In genomic region chr3:14152233-14152962, GRCh38 we compare ENCODE assay signal across 12 cellular contexts. TPM values are rescaled to one million over a fixed set of nuclear protein-coding genes. Genes with fewer than 3 reads are reported as not detected.
DNase-seq lines count a peak whose midpoint lies in the region; ATAC-seq, FAIRE-seq and TF ChIP-seq lines count a peak whose summit lies in the region.
"Had no signal": no experiment of that assay in that cellular context is flagged by ENCODE, and none has a peak within 500 bp of the region (broad histone marks: within the 10 kb centered on the region; RNA-seq: fewer than 3 reads in every experiment).

No MANE protein-coding gene starts in this region.

- no peak overlapping the region for H3K27ac Mint-ChIP-seq in activated naive CD4-positive, alpha-beta T cell treated with anti-CD3 and anti-CD28 coated beads for 36 hours
- H3K27ac Mint-ChIP-seq in central memory CD8-positive, alpha-beta T cell (ENCODE audit: low read depth): peak overlapping the region; percentile 44

- no peak overlapping the region for H3K9ac ChIP-seq in MM.1S (ENCODE audit: low read length)

- peaks cover 22% of the 10 kb centered on the region for H3K36me3 Mint-ChIP-seq in activated naive CD4-positive, alpha-beta T cell treated with anti-CD3 and anti-CD28 coated beads for 36 hours (ENCODE audit: low read depth)
- H3K36me3 Mint-ChIP-seq in central memory CD8-positive, alpha-beta T cell (ENCODE audit: insufficient read depth): peaks cover 40% of the 10 kb centered on the region
- H3K36me3 Mint-ChIP-seq in activated T-cell treated with anti-CD3 and anti-CD28 coated beads, Interleukin-2, amount 50 U/mL, for 4 hours (ENCODE audit: insufficient read depth): peaks cover 34% of the 10 kb centered on the region

- TF ChIP-seq CTCF in MM.1S (IDR thresholded peaks at IDR 0.05; ENCODE audit: low read length): peak; percentile 30
- TF ChIP-seq CTCF in omental fat pad (IDR thresholded peaks at IDR 0.05): no peak

- H3F3A ChIP-seq in MM.1S (ENCODE audit: insufficient read depth, low read length): no peaks in the 10 kb centered on the region

- H3K4me3 Mint-ChIP-seq in activated naive CD4-positive, alpha-beta T cell treated with anti-CD3 and anti-CD28 coated beads for 36 hours: no peak overlapping the region
- no peak overlapping the region for H3K4me3 Mint-ChIP-seq in central memory CD8-positive, alpha-beta T cell
- no peak overlapping the region for H3K4me3 Mint-ChIP-seq in activated T-cell treated with anti-CD3 and anti-CD28 coated beads, Interleukin-2, amount 50 U/mL, for 4 hours

- no peaks in the 10 kb centered on the region for H3K9me3 Mint-ChIP-seq in activated naive CD4-positive, alpha-beta T cell treated with anti-CD3 and anti-CD28 coated beads for 36 hours
- H3K9me3 Mint-ChIP-seq in central memory CD8-positive, alpha-beta T cell: no peaks in the 10 kb centered on the region
- no peaks in the 10 kb centered on the region for H3K9me3 Mint-ChIP-seq in activated T-cell treated with anti-CD3 and anti-CD28 coated beads, Interleukin-2, amount 50 U/mL, for 4 hours

- no peak for ATAC-seq in central memory CD8-positive, alpha-beta T cell (replicated peaks; ENCODE audit: extremely low read depth, poor library complexity, severe bottlenecking)
- no peak for ATAC-seq in omental fat pad (ENCODE audit: low FRiP score)
- no peak for ATAC-seq in activated T-cell treated with anti-CD3 and anti-CD28 coated beads, Interleukin-2, amount 50 U/mL, for 4 hours

- intact Hi-C loops in activated naive CD4-positive, alpha-beta T cell treated with anti-CD3 and anti-CD28 coated beads for 36 hours (cut with micrococcal nuclease): no loop called here

- H3K9me2 ChIP-seq in MM.1S (replicated peaks; ENCODE audit: insufficient read depth, low read length): no peaks in the 10 kb centered on the region

- H2AFZ ChIP-seq in MM.1S (ENCODE audit: low read length): no peak overlapping the region

- H3K27me3 ChIP-seq in MM.1S (replicated peaks; ENCODE audit: insufficient read depth, low read length) (no peaks in the 10 kb centered on the region), small intestine (ENCODE audit: control insufficient read depth in 2 of 2, insufficient read depth in 2 of 2, low read length in 2 of 2) (no peaks in the 10 kb centered on the region)

- H4K20me1 ChIP-seq in MM.1S (ENCODE audit: insufficient read depth, low read length): no peaks in the 10 kb centered on the region

- DNase-seq in activated naive CD4-positive, alpha-beta T cell treated with anti-CD3 and anti-CD28 coated beads for 36 hours: peak; percentile 23
- no peak for DNase-seq in activated naive CD4-positive, alpha-beta T cell (lab: John Stamatoyannopoulos, UW)
- DNase-seq in MM.1S: peak; percentile 10
- DNase-seq in central memory CD8-positive, alpha-beta T cell (ENCODE audit: low spot score in 2 of 2): no peak
- DNase-seq in small intestine: peak; percentile 64
- DNase-seq in LoVo (ENCODE audit: low spot score): no peak
- no peak for DNase-seq in omental fat pad (ENCODE audit: low spot score)
- no peak for DNase-seq in activated T-cell treated with anti-CD3 and anti-CD28 coated beads, Interleukin-2, amount 50 U/mL, for 4 hours
- DNase-seq: activated naive CD4-positive, alpha-beta T cell treated with anti-CD3 and anti-CD28 coated beads, Interleukin-2, amount 50 U/mL, for 16 hours; NCI-H187 treated with DMSO at 0.1 percent for 48 hours; stimulated activated CD4-positive, alpha-beta T cell treated with anti-CD3 and anti-CD28 coated beads, Interleukin-2, amount 100 ng/mL, for 24 hours; T-helper 2 cell had no signal

- WGBS in small intestine, 3 donors: 30 to 67% (median 64%) methylated on average over 11 of the region's 11 CpGs

- H3K4me1 Mint-ChIP-seq in activated naive CD4-positive, alpha-beta T cell treated with anti-CD3 and anti-CD28 coated beads for 36 hours (ENCODE audit: low read depth): peaks cover 8% of the 10 kb centered on the region
- peaks cover 6% of the 10 kb centered on the region for H3K4me1 Mint-ChIP-seq in central memory CD8-positive, alpha-beta T cell
- H3K4me1 Mint-ChIP-seq in activated T-cell treated with anti-CD3 and anti-CD28 coated beads, Interleukin-2, amount 50 U/mL, for 4 hours (ENCODE audit: low read depth): peaks cover 15% of the 10 kb centered on the region

- H3K36me3 ChIP-seq in MM.1S (replicated peaks; ENCODE audit: insufficient read depth, low read length): no peaks in the 10 kb centered on the region; the same call in 1 of the 2 replicates
- peaks cover 7 to 18% of the 10 kb centered on the region in 2 donors for H3K36me3 ChIP-seq in small intestine (ENCODE audit: control insufficient read depth in 2 of 2, insufficient read depth in 2 of 2, low read length in 2 of 2)

- CTCF ChIA-PET in activated naive CD4-positive, alpha-beta T cell treated with anti-CD3 and anti-CD28 coated beads for 36 hours (lab: Charles Lee): interaction anchor here (0.6 to 1.2 kb wide), 3 partner anchors 100 to 1309 kb away, joined by 3 to 4 read pairs (median 3); no protein-coding TSS in a partner anchor

- H3K27me3 Mint-ChIP-seq in activated naive CD4-positive, alpha-beta T cell treated with anti-CD3 and anti-CD28 coated beads for 36 hours (ENCODE audit: low read depth): no peaks in the 10 kb centered on the region
- no peaks in the 10 kb centered on the region for H3K27me3 Mint-ChIP-seq in central memory CD8-positive, alpha-beta T cell
- no peaks in the 10 kb centered on the region for H3K27me3 Mint-ChIP-seq in activated T-cell treated with anti-CD3 and anti-CD28 coated beads, Interleukin-2, amount 50 U/mL, for 4 hours (ENCODE audit: low read depth)

- H3K27ac ChIP-seq in MM.1S (ENCODE audit: low read length): no peak overlapping the region
- no peak overlapping the region for H3K27ac ChIP-seq in small intestine (ENCODE audit: low read depth in 1 of 2, low read length in 1 of 2)

- no peak overlapping the region for H3K4me2 ChIP-seq in MM.1S (ENCODE audit: low read depth, low read length)

- H3K9me3 ChIP-seq in MM.1S (replicated peaks; ENCODE audit: insufficient read depth, low read length) (no peaks in the 10 kb centered on the region), small intestine (ENCODE audit: control insufficient read depth, low read depth) (no peaks in the 10 kb centered on the region)

- H3K4me3 ChIP-seq in MM.1S (ENCODE audit: low read length) (no peak overlapping the region), small intestine (ENCODE audit: low read depth in 1 of 2, low read length in 2 of 2) (no peak overlapping the region)

- H3K4me1 ChIP-seq in MM.1S (ENCODE audit: low read length) (no peaks in the 10 kb centered on the region), small intestine (ENCODE audit: control insufficient read depth in 2 of 2, insufficient read depth in 1 of 2, low read depth in 1 of 2, low read length in 1 of 2) (no peaks in the 10 kb centered on the region)

- no peak for FAIRE-seq in small intestine (lab: Jason Lieb, UNC)

- H3K79me2 ChIP-seq in MM.1S (ENCODE audit: low read length): no peaks in the 10 kb centered on the region

RNA-seq across cellular contexts. Expression of gene XPC, which starts 26.0 kb away (rescaled TPM):
- 10 to 100 TPM; 39.0 to 39.8 TPM for total RNA-seq in activated naive CD4-positive, alpha-beta T cell treated with anti-CD3 and anti-CD28 coated beads for 36 hours
- 10 to 100 TPM; 17.3 to 25.5 (median 23.2) TPM for polyA plus RNA-seq in small intestine
- total RNA-seq in omental fat pad: 10 to 100 TPM; 26.5 to 47.8 (median 33.8) TPM
- 10 to 100 TPM; 20.6 to 25.9 (median 23.5) TPM for total RNA-seq in activated T-cell treated with anti-CD3 and anti-CD28 coated beads, Interleukin-2, amount 50 U/mL, for 4 hours

RNA-seq across cellular contexts. Expression of gene LSM3, which starts 26.2 kb away (rescaled TPM):
- total RNA-seq in activated naive CD4-positive, alpha-beta T cell treated with anti-CD3 and anti-CD28 coated beads for 36 hours: 10 to 100 TPM; 26.1 to 26.2 TPM
- 10 to 100 TPM; 13.0 to 18.4 (median 14.3) TPM for polyA plus RNA-seq in small intestine
- total RNA-seq in omental fat pad: 10 to 100 TPM in 2 of 4 donors, 1 to 10 TPM in 2; 8.0 to 12.4 (median 10.9) TPM
- 10 to 100 TPM; 19.8 to 21.9 (median 20.9) TPM for total RNA-seq in activated T-cell treated with anti-CD3 and anti-CD28 coated beads, Interleukin-2, amount 50 U/mL, for 4 hours

RNA-seq across cellular contexts. Expression of gene TMEM43, which starts 27.5 kb away (rescaled TPM):
- 10 to 100 TPM; 18.3 to 19.8 TPM for total RNA-seq in activated naive CD4-positive, alpha-beta T cell treated with anti-CD3 and anti-CD28 coated beads for 36 hours
- polyA plus RNA-seq in small intestine: 10 to 100 TPM; 11.9 to 37.5 (median 15.0) TPM
- total RNA-seq in omental fat pad: 100 to 1,000 TPM; 110 to 143 (median 140) TPM
- total RNA-seq in activated T-cell treated with anti-CD3 and anti-CD28 coated beads, Interleukin-2, amount 50 U/mL, for 4 hours: 10 to 100 TPM; 40.3 to 48.4 (median 45.1) TPM

RNA-seq across cellular contexts. Expression of gene CHCHD4, which starts 27.7 kb away (rescaled TPM):
- 10 to 100 TPM; 16.2 to 17.9 TPM for total RNA-seq in activated naive CD4-positive, alpha-beta T cell treated with anti-CD3 and anti-CD28 coated beads for 36 hours
- polyA plus RNA-seq in small intestine: 10 to 100 TPM; 21.9 to 42.3 (median 31.1) TPM
- 10 to 100 TPM; 11.4 to 19.1 (median 14.7) TPM for total RNA-seq in omental fat pad
- 10 to 100 TPM; 18.6 to 25.4 (median 24.2) TPM for total RNA-seq in activated T-cell treated with anti-CD3 and anti-CD28 coated beads, Interleukin-2, amount 50 U/mL, for 4 hours

Comparison
In these comparisons a context has a peak if more than half of its experiments do, and no peak if none do; other contexts are left out.
1. DNase-seq: peak in activated naive CD4-positive, alpha-beta T cell treated with anti-CD3 and anti-CD28 coated beads for 36 hours (single experiment), MM.1S (single experiment) and small intestine (single experiment); none in activated naive CD4-positive, alpha-beta T cell (0 of 4), central memory CD8-positive, alpha-beta T cell (0 of 2), LoVo (single experiment), omental fat pad (single experiment) and activated T-cell treated with anti-CD3 and anti-CD28 coated beads, Interleukin-2, amount 50 U/mL, for 4 hours (single experiment).